In genomic region chr15:26630857-26631256, GRCh38 we compare ENCODE assay signal across 27 cellular contexts.
"Had no signal": no experiment of that assay in that cellular context is flagged by ENCODE, and none has a peak within 500 bp of the region (broad histone marks: within the 10 kb centered on the region; RNA-seq: fewer than 3 reads in every experiment).

No MANE protein-coding gene starts in this region.

- H3K27ac Mint-ChIP-seq: activated CD4-positive, alpha-beta T cell treated with anti-CD3 and anti-CD28 coated beads for 36 hours; activated naive CD4-positive, alpha-beta T cell treated with anti-CD3 and anti-CD28 coated beads for 36 hours; activated naive CD8-positive, alpha-beta T cell treated with anti-CD3 and anti-CD28 coated beads, Interleukin-2, amount 10 ng/mL, durations not matched to agents 7 days and 5 days; effector memory CD8-positive, alpha-beta T cell; memory B cell; nephron progenitor cell; stimulated activated naive CD8-positive, alpha-beta T cell treated with anti-CD3 and anti-CD28 coated beads, Interleukin-15, Interleukin-2, amounts not matched to agents 100 ng/mL and 50 ng/mL, for 24 hours; T-helper 2 cell treated with Interferon-gamma antibody and Interleukin-4, amounts not matched to agents 5 μg/mL and 100 μg/mL, for 36 hours had no signal

- ATAC-seq: activated CD4-positive, alpha-beta T cell treated with anti-CD3 and anti-CD28 coated beads for 36 hours; effector memory CD8-positive, alpha-beta T cell; gastrocnemius medialis; left cardiac atrium; right cardiac atrium had no signal

- H2AFZ ChIP-seq: parathyroid adenoma had no signal

- H3K27me3 ChIP-seq: breast epithelium, dorsolateral prefrontal cortex, esophagus squamous epithelium, gastrocnemius medialis, transverse colon, uterus had no signal

- H3K4me3 Mint-ChIP-seq: activated CD4-positive, alpha-beta T cell treated with anti-CD3 and anti-CD28 coated beads for 36 hours; activated naive CD4-positive, alpha-beta T cell treated with anti-CD3 and anti-CD28 coated beads for 36 hours; activated naive CD8-positive, alpha-beta T cell treated with anti-CD3 and anti-CD28 coated beads, Interleukin-2, amount 10 ng/mL, durations not matched to agents 7 days and 5 days; central memory CD8-positive, alpha-beta T cell; effector memory CD8-positive, alpha-beta T cell; memory B cell; nephron progenitor cell; stimulated activated naive CD8-positive, alpha-beta T cell treated with anti-CD3 and anti-CD28 coated beads, Interleukin-15, Interleukin-2, amounts not matched to agents 100 ng/mL and 50 ng/mL, for 24 hours; T-helper 2 cell treated with Interferon-gamma antibody and Interleukin-4, amounts not matched to agents 5 μg/mL and 100 μg/mL, for 36 hours had no signal

- H3K4me1 Mint-ChIP-seq: activated CD4-positive, alpha-beta T cell treated with anti-CD3 and anti-CD28 coated beads for 36 hours; activated naive CD8-positive, alpha-beta T cell treated with anti-CD3 and anti-CD28 coated beads, Interleukin-2, amount 10 ng/mL, durations not matched to agents 7 days and 5 days; central memory CD8-positive, alpha-beta T cell; memory B cell had no signal

- H3K9me3 ChIP-seq: gastrocnemius medialis, uterus had no signal

- H3K27me3 Mint-ChIP-seq: activated CD4-positive, alpha-beta T cell treated with anti-CD3 and anti-CD28 coated beads for 36 hours; activated naive CD8-positive, alpha-beta T cell treated with anti-CD3 and anti-CD28 coated beads, Interleukin-2, amount 10 ng/mL, durations not matched to agents 7 days and 5 days; central memory CD8-positive, alpha-beta T cell; effector memory CD8-positive, alpha-beta T cell; memory B cell; stimulated activated naive CD8-positive, alpha-beta T cell treated with anti-CD3 and anti-CD28 coated beads, Interleukin-15, Interleukin-2, amounts not matched to agents 100 ng/mL and 50 ng/mL, for 24 hours had no signal

- H3K27ac ChIP-seq: breast epithelium, esophagus squamous epithelium, gastrocnemius medialis, parathyroid adenoma, transverse colon, uterus had no signal

- H3K36me3 Mint-ChIP-seq: activated naive CD8-positive, alpha-beta T cell treated with anti-CD3 and anti-CD28 coated beads, Interleukin-2, amount 10 ng/mL, durations not matched to agents 7 days and 5 days; memory B cell had no signal

- H3K79me2 ChIP-seq: parathyroid adenoma had no signal

- H3K4me3 ChIP-seq: breast epithelium, dorsolateral prefrontal cortex, esophagus squamous epithelium, gastrocnemius medialis, transverse colon, uterus had no signal

- DNase-seq: activated CD4-positive, alpha-beta T cell treated with anti-CD3 and anti-CD28 coated beads for 36 hours; activated CD4-positive, alpha-beta T cell treated with anti-CD3 and anti-CD28 coated beads, Interleukin-2, amount 50 U/mL, for 4 hours; activated naive CD4-positive, alpha-beta T cell treated with anti-CD3 and anti-CD28 coated beads for 36 hours; activated naive CD8-positive, alpha-beta T cell treated with anti-CD3 and anti-CD28 coated beads, Interleukin-2, amount 10 ng/mL, durations not matched to agents 7 days and 5 days; activated T-cell treated with anti-CD3 and anti-CD28 coated beads, Interleukin-2, amount 50 U/mL, for 48 hours; amniotic stem cell; dorsolateral prefrontal cortex; effector memory CD8-positive, alpha-beta T cell; esophagus squamous epithelium; gastrocnemius medialis; hippocampal formation; islet precursor cell; left cardiac atrium; nephron progenitor cell; nucleus accumbens; right cardiac atrium; stimulated activated CD4-positive, alpha-beta T cell treated with anti-CD3 and anti-CD28 coated beads, Interleukin-4, amount 100 ng/mL, for 4 hours; transverse colon; uterus had no signal

- H3K9ac ChIP-seq: parathyroid adenoma had no signal

- H3K4me1 ChIP-seq: breast epithelium, esophagus squamous epithelium, gastrocnemius medialis, parathyroid adenoma, transverse colon, uterus had no signal

- FAIRE-seq: colon, TTC549 had no signal

- H3K36me3 ChIP-seq: breast epithelium, esophagus squamous epithelium, gastrocnemius medialis, transverse colon, uterus had no signal
